ENCODE assay signal across 8 cellular contexts in the genomic region with DNA sequence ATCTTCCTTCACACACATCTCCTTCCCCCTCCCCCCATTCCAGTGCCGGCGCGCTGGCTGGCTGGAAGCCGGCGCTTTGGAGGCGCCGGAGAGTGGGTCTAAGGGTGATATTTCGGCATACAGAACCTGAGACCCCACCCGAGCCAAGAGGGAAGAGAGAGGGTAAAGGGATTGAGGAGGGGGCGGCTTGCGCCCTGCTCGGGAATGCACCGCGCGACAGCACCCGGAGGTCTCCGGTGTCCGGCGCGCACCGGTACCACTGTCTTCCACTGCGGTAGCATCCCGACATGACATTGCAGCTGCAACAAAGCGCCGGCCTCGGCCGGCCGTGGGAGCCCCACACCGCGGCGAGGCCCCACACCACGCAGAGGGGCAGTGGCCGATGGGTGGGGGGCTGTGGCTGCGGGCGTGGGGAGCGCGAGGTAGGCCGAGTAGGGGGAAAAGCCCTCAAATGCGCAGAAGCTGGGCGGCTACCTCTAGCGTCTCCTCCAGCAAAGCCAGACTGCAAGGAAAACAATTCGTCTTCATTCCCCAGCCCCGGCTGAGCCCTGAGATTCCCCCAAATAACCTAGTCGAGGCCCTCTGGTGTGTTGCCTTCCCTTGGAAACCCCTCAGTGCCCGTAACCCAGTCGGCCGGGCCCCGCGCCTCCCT. TPM values are rescaled to one million over a fixed set of nuclear protein-coding genes. Genes with fewer than 3 reads are reported as not detected.
DNase-seq lines count a peak whose midpoint lies in the region; ATAC-seq and TF ChIP-seq lines count a peak whose summit lies in the region.

No MANE protein-coding gene starts in this region.

- peak overlapping the region; percentile 81 for H2AFZ ChIP-seq in parathyroid adenoma

- H3K79me2 ChIP-seq in parathyroid adenoma: peaks cover 7% of the 10 kb centered on the region

- no peak overlapping the region for H3K9ac ChIP-seq in parathyroid adenoma

- no peak for DNase-seq in CD4-positive, CD25-positive, alpha-beta regulatory T cell
- DNase-seq in HuH-7.5 (ENCODE audit: low spot score) (peak; percentile 31), cardiac muscle cell (ENCODE audit: low read depth in 1 of 2, low spot score in 1 of 2) (peak; percentile 27 to 38), GM13976 (ENCODE audit: low spot score) (no peak), GF-D8 (lab: John Stamatoyannopoulos, UW) (no peak)
- DNase-seq in activated T-helper 2 cell treated with anti-CD3 and anti-CD28 coated beads, Interferon-gamma antibody, Interleukin-2, Interleukin-4, amounts not matched to agents 10 μg/mL and 5 μg/mL and 100 μg/mL, durations not matched to agents 14 hours and 24 hours and 36 hours (ENCODE audit: low spot score): no peak

- H3K27me3 Mint-ChIP-seq in CD4-positive, CD25-positive, alpha-beta regulatory T cell: peaks cover 55% of the 10 kb centered on the region
- H3K27me3 Mint-ChIP-seq in activated T-helper 2 cell treated with anti-CD3 and anti-CD28 coated beads, Interferon-gamma antibody, Interleukin-2, Interleukin-4, amounts not matched to agents 10 μg/mL and 5 μg/mL and 100 μg/mL, durations not matched to agents 14 hours and 24 hours and 36 hours (ENCODE audit: low read depth): peaks cover 57% of the 10 kb centered on the region

- peak overlapping the region in 3 of 4 donors; percentile 10 to 50 (median 46) for H3K4me3 Mint-ChIP-seq in CD4-positive, CD25-positive, alpha-beta regulatory T cell
- H3K4me3 Mint-ChIP-seq in activated T-helper 2 cell treated with anti-CD3 and anti-CD28 coated beads, Interferon-gamma antibody, Interleukin-2, Interleukin-4, amounts not matched to agents 10 μg/mL and 5 μg/mL and 100 μg/mL, durations not matched to agents 14 hours and 24 hours and 36 hours (ENCODE audit: low read depth): peak overlapping the region; percentile 67

- intact Hi-C loops in activated T-helper 2 cell treated with anti-CD3 and anti-CD28 coated beads, Interferon-gamma antibody, Interleukin-2, Interleukin-4, amounts not matched to agents 10 μg/mL and 5 μg/mL and 100 μg/mL, durations not matched to agents 14 hours and 24 hours and 36 hours (cut with micrococcal nuclease): no loop called here

- H3K9me3 ChIP-seq in CD4-positive, CD25-positive, alpha-beta regulatory T cell (ENCODE audit: control insufficient read depth in 2 of 2, low read length in 2 of 2): no peaks in the 10 kb centered on the region
- H3K9me3 ChIP-seq in cardiac muscle cell (ENCODE audit: low read depth) (no peaks in the 10 kb centered on the region), parathyroid adenoma (ENCODE audit: control insufficient read depth, low read length) (no peaks in the 10 kb centered on the region)

- H3K27ac Mint-ChIP-seq in CD4-positive, CD25-positive, alpha-beta regulatory T cell: no peak overlapping the region
- no peak overlapping the region for H3K27ac Mint-ChIP-seq in activated T-helper 2 cell treated with anti-CD3 and anti-CD28 coated beads, Interferon-gamma antibody, Interleukin-2, Interleukin-4, amounts not matched to agents 10 μg/mL and 5 μg/mL and 100 μg/mL, durations not matched to agents 14 hours and 24 hours and 36 hours

- no peaks in the 10 kb centered on the region for H3K36me3 ChIP-seq in CD4-positive, CD25-positive, alpha-beta regulatory T cell (ENCODE audit: control insufficient read depth, insufficient read depth, low read length)
- H3K36me3 ChIP-seq in cardiac muscle cell: no peaks in the 10 kb centered on the region
- no peaks in the 10 kb centered on the region for H3K36me3 ChIP-seq in parathyroid adenoma (ENCODE audit: control insufficient read depth, insufficient read depth, low read length)

- peaks cover 14% of the 10 kb centered on the region for H3K4me1 ChIP-seq in CD4-positive, CD25-positive, alpha-beta regulatory T cell (ENCODE audit: control insufficient read depth, insufficient read depth, low read length, poor library complexity, severe bottlenecking)
- H3K4me1 ChIP-seq in cardiac muscle cell (ENCODE audit: low read depth): peaks cover 3% of the 10 kb centered on the region
- peaks cover 4% of the 10 kb centered on the region for H3K4me1 ChIP-seq in parathyroid adenoma

- no peak for ATAC-seq in CD4-positive, CD25-positive, alpha-beta regulatory T cell (ENCODE audit: low read depth in 2 of 2)
- ATAC-seq in GM19043 (IDR thresholded peaks at IDR 0.05; ENCODE audit: low read depth, unreplicated experiment): peak; percentile 11

- H3K4me2 ChIP-seq in parathyroid adenoma (ENCODE audit: low read length): peak overlapping the region; percentile 68

- H3K27me3 ChIP-seq in CD4-positive, CD25-positive, alpha-beta regulatory T cell (ENCODE audit: control insufficient read depth, insufficient read depth, low read length): peaks cover 17% of the 10 kb centered on the region
- H3K27me3 ChIP-seq in cardiac muscle cell (no peaks in the 10 kb centered on the region), parathyroid adenoma (ENCODE audit: control insufficient read depth, insufficient read depth, low read length) (no peaks in the 10 kb centered on the region)

- no peak overlapping the region for H3K4me3 ChIP-seq in CD4-positive, CD25-positive, alpha-beta regulatory T cell (ENCODE audit: low read depth, low read length)
- H3K4me3 ChIP-seq in cardiac muscle cell: peak overlapping the region; percentile 71
- peak overlapping the region; percentile 66 for H3K4me3 ChIP-seq in parathyroid adenoma (ENCODE audit: low read depth, low read length)

- TF ChIP-seq CTCF in cardiac muscle cell (IDR thresholded peaks at IDR 0.05; ENCODE audit: low read depth, low read length) (no peak), parathyroid adenoma (IDR thresholded peaks at IDR 0.05) (no peak), GM13976 (IDR thresholded peaks at IDR 0.05; ENCODE audit: borderline replicate concordance, control extremely low read depth, extremely low read depth, insufficient read depth, missing control alignments) (no peak)

- peaks cover 0 to 9% (median 5%) of the 10 kb centered on the region in 4 donors for H3K4me1 Mint-ChIP-seq in CD4-positive, CD25-positive, alpha-beta regulatory T cell
- peaks cover 10% of the 10 kb centered on the region for H3K4me1 Mint-ChIP-seq in activated T-helper 2 cell treated with anti-CD3 and anti-CD28 coated beads, Interferon-gamma antibody, Interleukin-2, Interleukin-4, amounts not matched to agents 10 μg/mL and 5 μg/mL and 100 μg/mL, durations not matched to agents 14 hours and 24 hours and 36 hours (ENCODE audit: low read depth)

- no peak overlapping the region for H3K27ac ChIP-seq in CD4-positive, CD25-positive, alpha-beta regulatory T cell (ENCODE audit: insufficient read depth, low read length, poor library complexity, severe bottlenecking)
- H3K27ac ChIP-seq in cardiac muscle cell: no peak overlapping the region
- peak overlapping the region; percentile 67 for H3K27ac ChIP-seq in parathyroid adenoma

- peaks cover 0 to 2% (median 0%) of the 10 kb centered on the region in 7 donors for H3K9me3 Mint-ChIP-seq in CD4-positive, CD25-positive, alpha-beta regulatory T cell
- no peaks in the 10 kb centered on the region for H3K9me3 Mint-ChIP-seq in activated T-helper 2 cell treated with anti-CD3 and anti-CD28 coated beads, Interferon-gamma antibody, Interleukin-2, Interleukin-4, amounts not matched to agents 10 μg/mL and 5 μg/mL and 100 μg/mL, durations not matched to agents 14 hours and 24 hours and 36 hours

- in situ Hi-C loops in GM13976 (cut with MboI; ENCODE audit: low sequenced_read_pairs, unreplicated experiment): no loop called here

- H3K36me3 Mint-ChIP-seq in CD4-positive, CD25-positive, alpha-beta regulatory T cell: no peaks in the 10 kb centered on the region
- no peaks in the 10 kb centered on the region for H3K36me3 Mint-ChIP-seq in activated T-helper 2 cell treated with anti-CD3 and anti-CD28 coated beads, Interferon-gamma antibody, Interleukin-2, Interleukin-4, amounts not matched to agents 10 μg/mL and 5 μg/mL and 100 μg/mL, durations not matched to agents 14 hours and 24 hours and 36 hours (ENCODE audit: low read depth)

RNA-seq across cellular contexts. Expression of a gene that starts 0.9 kb away (rescaled TPM):
- 0.15 TPM for total RNA-seq in CD4-positive, CD25-positive, alpha-beta regulatory T cell
- polyA plus RNA-seq in CD4-positive, CD25-positive, alpha-beta regulatory T cell: not detected
- 2.7 and 2.8 TPM in 2 replicates for total RNA-seq in activated T-helper 2 cell treated with anti-CD3 and anti-CD28 coated beads, Interferon-gamma antibody, Interleukin-2, Interleukin-4, amounts not matched to agents 10 μg/mL and 5 μg/mL and 100 μg/mL, durations not matched to agents 14 hours and 24 hours and 36 hours
- 12.6 and 19.0 TPM in 2 replicates for total RNA-seq in cardiac muscle cell
- polyA plus RNA-seq in cardiac muscle cell: 16.8 and 22.9 TPM in 2 replicates

Comparison
In these comparisons a context has a peak if more than half of its experiments do, and no peak if none do; other contexts are left out.
1. DNase-seq: peak in HuH-7.5 (single experiment) and cardiac muscle cell (2 of 2); none in CD4-positive, CD25-positive, alpha-beta regulatory T cell (0 of 3), activated T-helper 2 cell treated with anti-CD3 and anti-CD28 coated beads, Interferon-gamma antibody, Interleukin-2, Interleukin-4, amounts not matched to agents 10 μg/mL and 5 μg/mL and 100 μg/mL, durations not matched to agents 14 hours and 24 hours and 36 hours (single experiment), GM13976 (single experiment) and GF-D8 (single experiment).